ENCODE assay signal across 20 cellular contexts in genomic region chr2:54965425-54965824, GRCh38.
DNase-seq lines count a peak whose midpoint lies in the region; ATAC-seq and TF ChIP-seq lines count a peak whose summit lies in the region.
"Had no signal": no experiment of that assay in that cellular context is flagged by ENCODE, and none has a peak within 500 bp of the region (broad histone marks: within the 10 kb centered on the region; RNA-seq: fewer than 3 reads in every experiment).

No MANE protein-coding gene starts in this region.

- H3K4me2 ChIP-seq in smooth muscle cell = no peak overlapping the region

- no peak for TF ChIP-seq CTCF in Panc1 (IDR thresholded peaks at IDR 0.05)
- TF ChIP-seq CTCF in chondrocyte (IDR thresholded peaks at IDR 0.05) = no peak
- no peak for TF ChIP-seq CTCF in smooth muscle cell (IDR thresholded peaks at IDR 0.05; ENCODE audit: borderline replicate concordance, insufficient read depth, poor library complexity, severe bottlenecking)

- no peaks in the 10 kb centered on the region for H3K9me3 Mint-ChIP-seq in T-helper 1 cell treated with Interleukin-12 subunit alpha and Interleukin-12 subunit beta and Interleukin-4 antibody, amounts not matched to agents 30 μg/mL and 1 μg/mL, for 36 hours
- no peaks in the 10 kb centered on the region for H3K9me3 Mint-ChIP-seq in chondrocyte (ENCODE audit: low read depth)
- H3K9me3 Mint-ChIP-seq in natural killer cell treated with Interleukin-12 subunit alpha and Interleukin-12 subunit beta and Interleukin-15 and Interleukin-18, amount 100 ng/mL, for 72 hours = peaks cover 3% of the 10 kb centered on the region

- H3K79me2 ChIP-seq in smooth muscle cell (ENCODE audit: low read depth) = peaks cover under 1% of the 10 kb centered on the region

- H3K27ac ChIP-seq in Panc1 (ENCODE audit: low read length) (peak overlapping the region; percentile 77), smooth muscle cell (ENCODE audit: low read depth) (no peak overlapping the region)
- H3K27ac ChIP-seq: 22Rv1, ascending aorta, upper lobe of left lung had no signal

- WGBS in smooth muscle cell (ENCODE audit: low lambda C conversion rate) = 92% methylated on average over 6 of the region's 6 CpGs

- no peak overlapping the region for H3K4me3 ChIP-seq in Panc1 (ENCODE audit: low read depth in 2 of 2, low read length in 2 of 2)
- H3K4me3 ChIP-seq in smooth muscle cell = no peak overlapping the region
- H3K4me3 ChIP-seq: ascending aorta, upper lobe of left lung had no signal

- intact Hi-C loops in Panc1 (cut with micrococcal nuclease; ENCODE audit: unreplicated experiment) = no loop called here

- peaks cover 26% of the 10 kb centered on the region for H4K20me1 ChIP-seq in smooth muscle cell (ENCODE audit: low read depth)

- no peaks in the 10 kb centered on the region for H3K27me3 ChIP-seq in Panc1 (ENCODE audit: control insufficient read depth, insufficient read depth, low read length)
- H3K27me3 ChIP-seq in smooth muscle cell (ENCODE audit: low read depth) = no peaks in the 10 kb centered on the region
- H3K27me3 ChIP-seq: ascending aorta, upper lobe of left lung had no signal

- H3F3A ChIP-seq in smooth muscle cell (ENCODE audit: low read depth) = peaks cover 3% of the 10 kb centered on the region

- H3K27me3 Mint-ChIP-seq in T-helper 1 cell treated with Interleukin-12 subunit alpha and Interleukin-12 subunit beta and Interleukin-4 antibody, amounts not matched to agents 30 μg/mL and 1 μg/mL, for 36 hours (ENCODE audit: low read depth) = no peaks in the 10 kb centered on the region
- H3K27me3 Mint-ChIP-seq in chondrocyte (ENCODE audit: low read depth) = no peaks in the 10 kb centered on the region
- H3K27me3 Mint-ChIP-seq in natural killer cell treated with Interleukin-12 subunit alpha and Interleukin-12 subunit beta and Interleukin-15 and Interleukin-18, amount 100 ng/mL, for 72 hours = no peaks in the 10 kb centered on the region
- H3K27me3 Mint-ChIP-seq: activated T-cell treated with anti-CD3 and anti-CD28 coated beads, Interleukin-2, amount 50 U/mL, for 24 hours had no signal

- POLR2A ChIA-PET in Panc1 (lab: Charles Lee) = no interaction called here

- no peak for ATAC-seq in Panc1
- no peak for ATAC-seq in natural killer cell treated with Interleukin-12 subunit alpha and Interleukin-12 subunit beta and Interleukin-15 and Interleukin-18, amount 100 ng/mL, for 72 hours
- ATAC-seq: activated naive CD4-positive, alpha-beta T cell treated with anti-CD3 and anti-CD28 coated beads, Interleukin-2, amount 50 U/mL, for 72 hours had no signal

- H3K36me3 ChIP-seq in Panc1 (ENCODE audit: control insufficient read depth, insufficient read depth, low read length) (no peaks in the 10 kb centered on the region; the same call in 1 of the 2 replicates), smooth muscle cell (ENCODE audit: low read depth) (peaks cover under 1% of the 10 kb centered on the region)

- peaks cover 4% of the 10 kb centered on the region for H3K36me3 Mint-ChIP-seq in T-helper 1 cell treated with Interleukin-12 subunit alpha and Interleukin-12 subunit beta and Interleukin-4 antibody, amounts not matched to agents 30 μg/mL and 1 μg/mL, for 36 hours (ENCODE audit: low read depth)
- peaks cover 20% of the 10 kb centered on the region for H3K36me3 Mint-ChIP-seq in chondrocyte (ENCODE audit: low read depth)
- H3K36me3 Mint-ChIP-seq in natural killer cell treated with Interleukin-12 subunit alpha and Interleukin-12 subunit beta and Interleukin-15 and Interleukin-18, amount 100 ng/mL, for 72 hours = no peaks in the 10 kb centered on the region

- BruUV-seq in Panc1 (replicated peaks; lab: Mats Ljungman, UMichigan) = no TSS peak

- DNase-seq in T-helper 1 cell (no peak), Panc1 (ENCODE audit: low read depth, low spot score) (no peak), chondrocyte (ENCODE audit: low spot score) (no peak), smooth muscle cell (lab: John Stamatoyannopoulos, UW; ENCODE audit: unreplicated experiment) (no peak), GM19240 (ENCODE audit: insufficient read length, low spot score) (no peak), G401 (ENCODE audit: low spot score) (no peak)
- no peak for DNase-seq in natural killer cell treated with Interleukin-12 subunit alpha and Interleukin-12 subunit beta and Interleukin-15 and Interleukin-18, amount 100 ng/mL, for 72 hours (ENCODE audit: low spot score)
- DNase-seq: activated T-cell treated with anti-CD3 and anti-CD28 coated beads, Interleukin-2, amount 50 U/mL, for 24 hours; AML-193; effector CD4-positive, alpha-beta T cell; head of caudate nucleus; NCI-H1417 treated with DMSO at 0.1 percent for 48 hours; NCI-H510A; stimulated activated CD4-positive, alpha-beta T cell treated with anti-CD3 and anti-CD28 coated beads, Interleukin-12 subunit alpha, Interleukin-12 subunit beta, amount 100 ng/mL, for 4 hours; SW 1271; upper lobe of left lung had no signal

- H2AFZ ChIP-seq in smooth muscle cell (ENCODE audit: low read depth) = no peak overlapping the region

- peaks cover 24% of the 10 kb centered on the region for H3K4me1 Mint-ChIP-seq in T-helper 1 cell treated with Interleukin-12 subunit alpha and Interleukin-12 subunit beta and Interleukin-4 antibody, amounts not matched to agents 30 μg/mL and 1 μg/mL, for 36 hours (ENCODE audit: low read depth)
- peaks cover 41% of the 10 kb centered on the region for H3K4me1 Mint-ChIP-seq in chondrocyte (ENCODE audit: low read depth)
- peaks cover 20 to 51% of the 10 kb centered on the region in 2 donors for H3K4me1 Mint-ChIP-seq in natural killer cell treated with Interleukin-12 subunit alpha and Interleukin-12 subunit beta and Interleukin-15 and Interleukin-18, amount 100 ng/mL, for 72 hours (ENCODE audit: low read depth in 2 of 2)

- no peaks in the 10 kb centered on the region for H3K9me3 ChIP-seq in Panc1 (ENCODE audit: control insufficient read depth, insufficient read depth, low read depth, low read length)
- H3K9me3 ChIP-seq in smooth muscle cell (replicated peaks; ENCODE audit: low read depth) = no peaks in the 10 kb centered on the region
- H3K9me3 ChIP-seq: ascending aorta, upper lobe of left lung had no signal

- CTCF ChIA-PET in Panc1 (lab: Charles Lee) = interaction anchor here (0.5 kb wide), 1 partner anchor 14 kb away, joined by 4 read pairs; no protein-coding TSS in a partner anchor

- H3K4me3 Mint-ChIP-seq in T-helper 1 cell treated with Interleukin-12 subunit alpha and Interleukin-12 subunit beta and Interleukin-4 antibody, amounts not matched to agents 30 μg/mL and 1 μg/mL, for 36 hours = no peak overlapping the region
- no peak overlapping the region for H3K4me3 Mint-ChIP-seq in chondrocyte (ENCODE audit: unreplicated experiment)
- peak overlapping the region; percentile 18 for H3K4me3 Mint-ChIP-seq in natural killer cell treated with Interleukin-12 subunit alpha and Interleukin-12 subunit beta and Interleukin-15 and Interleukin-18, amount 100 ng/mL, for 72 hours
- H3K4me3 Mint-ChIP-seq: activated T-cell treated with anti-CD3 and anti-CD28 coated beads, Interleukin-2, amount 50 U/mL, for 24 hours had no signal

- H3K4me1 ChIP-seq in Panc1 (ENCODE audit: control insufficient read depth, insufficient read depth, low read length) = peaks cover 27% of the 10 kb centered on the region
- H3K4me1 ChIP-seq in smooth muscle cell (ENCODE audit: low read depth) = no peaks in the 10 kb centered on the region
- H3K4me1 ChIP-seq: ascending aorta had no signal

- in situ Hi-C loops in Panc1 (cut with HindIII; ENCODE audit: low pct_unique_long_range_greater_than_20kb, low sequenced_read_pairs) (no loop called here), G401 (cut with HindIII; ENCODE audit: low sequenced_read_pairs) (no loop called here)

- H3K27ac Mint-ChIP-seq in T-helper 1 cell treated with Interleukin-12 subunit alpha and Interleukin-12 subunit beta and Interleukin-4 antibody, amounts not matched to agents 30 μg/mL and 1 μg/mL, for 36 hours = peak overlapping the region; percentile 56
- peak overlapping the region; percentile 71 for H3K27ac Mint-ChIP-seq in chondrocyte (ENCODE audit: unreplicated experiment)
- peak overlapping the region in 1 of 2 donors; percentile 72 for H3K27ac Mint-ChIP-seq in natural killer cell treated with Interleukin-12 subunit alpha and Interleukin-12 subunit beta and Interleukin-15 and Interleukin-18, amount 100 ng/mL, for 72 hours
- H3K27ac Mint-ChIP-seq: activated T-cell treated with anti-CD3 and anti-CD28 coated beads, Interleukin-2, amount 50 U/mL, for 24 hours had no signal

- H3K9ac ChIP-seq in smooth muscle cell (ENCODE audit: low read depth) = no peak overlapping the region
